23 cellular contexts compared by ENCODE assay signal in genomic region chr5:136027316-136027715, GRCh38. TPM values are rescaled to one million over a fixed set of nuclear protein-coding genes. Genes with fewer than 3 reads are reported as not detected.
"Had no signal": no experiment of that assay in that cellular context is flagged by ENCODE, and none has a peak within 500 bp of the region (broad histone marks: within the 10 kb centered on the region; RNA-seq: fewer than 3 reads in every experiment).

No MANE protein-coding gene starts in this region.

- H3K4me3 Mint-ChIP-seq: activated naive CD8-positive, alpha-beta T cell treated with anti-CD3 and anti-CD28 coated beads for 36 hours; natural killer cell treated with Interleukin-12 subunit alpha and Interleukin-12 subunit beta and Interleukin-15 and Interleukin-18, amount 100 ng/mL, for 72 hours had no signal

- H3K36me3 Mint-ChIP-seq: activated naive CD8-positive, alpha-beta T cell treated with anti-CD3 and anti-CD28 coated beads for 36 hours; natural killer cell treated with Interleukin-12 subunit alpha and Interleukin-12 subunit beta and Interleukin-15 and Interleukin-18, amount 100 ng/mL, for 72 hours had no signal

- H3K36me3 ChIP-seq: adrenal gland, gastroesophageal sphincter, thoracic aorta, upper lobe of right lung had no signal

- H3K9me3 Mint-ChIP-seq: activated naive CD8-positive, alpha-beta T cell treated with anti-CD3 and anti-CD28 coated beads for 36 hours; natural killer cell treated with Interleukin-12 subunit alpha and Interleukin-12 subunit beta and Interleukin-15 and Interleukin-18, amount 100 ng/mL, for 72 hours had no signal

- H3K27ac ChIP-seq: adrenal gland, upper lobe of right lung had no signal

- DNase-seq: activated CD4-positive, alpha-beta T cell treated with anti-CD3 and anti-CD28 coated beads for 1 hour; activated CD4-positive, alpha-beta T cell treated with anti-CD3 and anti-CD28 coated beads, Interleukin-2, amount 50 U/mL, for 1 hour; activated CD8-positive, alpha-beta memory T cell treated with anti-CD3 and anti-CD28 coated beads for 24 hours; activated effector memory CD4-positive, alpha-beta T cell treated with Interleukin-2 at 50 U/mL for 16 hours; activated naive CD4-positive, alpha-beta T cell treated with Interleukin-2 at 50 U/mL for 16 hours; activated naive CD8-positive, alpha-beta T cell treated with anti-CD3 and anti-CD28 coated beads for 36 hours; caudate nucleus; effector CD4-positive, alpha-beta T cell; head of caudate nucleus; hippocampal formation; kidney; left colon; mucosa of descending colon; posterior cingulate gyrus; stimulated activated CD4-positive, alpha-beta T cell treated with anti-CD3 and anti-CD28 coated beads, Interleukin-4, amount 100 ng/mL, for 1 hour; stimulated activated naive CD8-positive, alpha-beta T cell treated with anti-CD3 and anti-CD28 coated beads, Interleukin-15, Interleukin-2, amounts not matched to agents 100 U/mL and 50 U/mL, for 24 hours; T-helper 2 cell; upper lobe of right lung had no signal

- H3K27me3 ChIP-seq: adrenal gland, gastroesophageal sphincter, upper lobe of right lung had no signal

- H3K9me3 ChIP-seq: adrenal gland, gastroesophageal sphincter, mucosa of descending colon, thoracic aorta, upper lobe of right lung had no signal

- H3K4me1 Mint-ChIP-seq: activated naive CD8-positive, alpha-beta T cell treated with anti-CD3 and anti-CD28 coated beads for 36 hours had no signal

- H3K27ac Mint-ChIP-seq: activated naive CD8-positive, alpha-beta T cell treated with anti-CD3 and anti-CD28 coated beads for 36 hours; natural killer cell treated with Interleukin-12 subunit alpha and Interleukin-12 subunit beta and Interleukin-15 and Interleukin-18, amount 100 ng/mL, for 72 hours had no signal

- H3K4me3 ChIP-seq: adrenal gland, gastroesophageal sphincter, mucosa of descending colon, thoracic aorta, upper lobe of right lung had no signal

- ATAC-seq: gastroesophageal sphincter; left colon; mucosa of descending colon; natural killer cell treated with Interleukin-12 subunit alpha and Interleukin-12 subunit beta and Interleukin-15 and Interleukin-18, amount 100 ng/mL, for 72 hours; right cardiac atrium; stimulated activated naive CD8-positive, alpha-beta T cell treated with anti-CD3 and anti-CD28 coated beads, Interleukin-15, Interleukin-2, amounts not matched to agents 100 U/mL and 50 U/mL, for 24 hours; upper lobe of right lung had no signal

RNA-seq across cellular contexts. Expression of gene TGFBI, which starts 1.5 kb away (rescaled TPM):
- total RNA-seq: activated naive CD8-positive, alpha-beta T cell treated with anti-CD3 and anti-CD28 coated beads for 36 hours; natural killer cell treated with Interleukin-12 subunit alpha and Interleukin-12 subunit beta and Interleukin-15 and Interleukin-18, amount 100 ng/mL, for 72 hours had no signal
